ENCODE assay signal across 9 cellular contexts in genomic region chr4:55598641-55599040, GRCh38. TPM values are rescaled to one million over a fixed set of nuclear protein-coding genes. Genes with fewer than 3 reads are reported as not detected.
"Had no signal": no experiment of that assay in that cellular context is flagged by ENCODE, and none has a peak within 500 bp of the region (broad histone marks: within the 10 kb centered on the region; RNA-seq: fewer than 3 reads in every experiment).

No MANE protein-coding gene starts in this region.

- DNase-seq: IMR-90, KBM-7, KG1 had no signal

- H3K27ac ChIP-seq: HL-60 had no signal

- ATAC-seq: HepG2 had no signal

- FAIRE-seq: HepG2, HTR-8/SVneo had no signal

RNA-seq across cellular contexts. Expression of gene PDCL2, which starts 6.6 kb away (rescaled TPM):
- total RNA-seq: HepG2, HT-29, HT1080, IMR-90 had no signal
- polyA plus RNA-seq: HepG2, IgD-negative memory B cell, IMR-90 had no signal

RNA-seq across cellular contexts. Expression of gene NMU, which starts 37.5 kb away (rescaled TPM):
- total RNA-seq: HepG2, IMR-90 had no signal
- polyA plus RNA-seq: HepG2, IMR-90 had no signal
